ENCODE assay signal across 9 cellular contexts in the genomic region with DNA sequence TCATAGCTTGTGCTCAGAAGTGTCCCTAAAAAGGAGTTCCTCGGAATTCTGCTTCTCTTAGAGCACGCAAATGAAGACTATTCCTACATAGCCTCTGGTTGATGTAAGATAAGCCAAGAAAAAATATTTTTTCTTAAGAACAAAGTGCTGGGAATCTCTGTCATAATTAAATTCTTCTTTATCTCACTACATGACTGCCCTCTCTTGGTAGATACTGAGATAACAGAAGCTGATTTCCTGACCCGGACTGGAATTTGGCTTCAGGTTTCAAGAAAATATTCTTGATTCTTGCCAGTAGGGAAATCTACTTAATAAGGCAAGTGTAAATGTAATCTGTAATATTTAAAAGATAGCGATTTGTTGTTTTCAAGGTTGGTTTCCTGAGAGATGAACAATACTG. TPM values are rescaled to one million over a fixed set of nuclear protein-coding genes. Genes with fewer than 3 reads are reported as not detected.
DNase-seq lines count a peak whose midpoint lies in the region; ATAC-seq and TF ChIP-seq lines count a peak whose summit lies in the region.
"Had no signal": no experiment of that assay in that cellular context is flagged by ENCODE, and none has a peak within 500 bp of the region (broad histone marks: within the 10 kb centered on the region; RNA-seq: fewer than 3 reads in every experiment).

No MANE protein-coding gene starts in this region.

- H2BK5ac ChIP-seq in mesenchymal stem cell (ENCODE audit: low read depth, low read length, poor library complexity, severe bottlenecking): no peak overlapping the region

- no peak overlapping the region for H2AK5ac ChIP-seq in mesenchymal stem cell (ENCODE audit: low read length, severe bottlenecking)

- H3K4me1 ChIP-seq in breast epithelium: no peaks in the 10 kb centered on the region
- H3K4me1 ChIP-seq in mesenchymal stem cell (ENCODE audit: control insufficient read depth, insufficient read depth, low read depth, low read length): no peaks in the 10 kb centered on the region
- H3K4me1 ChIP-seq: SJSA1 had no signal

- H3K36me3 ChIP-seq in breast epithelium: no peaks in the 10 kb centered on the region
- H3K36me3 ChIP-seq in mesenchymal stem cell (ENCODE audit: control insufficient read depth in 1 of 2, insufficient read depth in 2 of 2, low read depth in 1 of 2, low read length in 2 of 2): no peaks in the 10 kb centered on the region
- H3K36me3 ChIP-seq: SJSA1 had no signal

- no peak overlapping the region for H3K4me3 ChIP-seq in breast epithelium
- H3K4me3 ChIP-seq in mesenchymal stem cell (ENCODE audit: insufficient read depth in 1 of 2, low read depth in 1 of 2, low read length in 2 of 2): no peak overlapping the region
- H3K4me3 ChIP-seq: SJSA1 had no signal

- H3K27ac ChIP-seq in breast epithelium (no peak overlapping the region), mesenchymal stem cell (ENCODE audit: low read length, poor library complexity, severe bottlenecking) (no peak overlapping the region)
- H3K27ac ChIP-seq: SJSA1 had no signal

- H4K91ac ChIP-seq in mesenchymal stem cell (ENCODE audit: low read length): no peak overlapping the region

- no peak overlapping the region for H2BK15ac ChIP-seq in mesenchymal stem cell (ENCODE audit: low read depth, poor library complexity, severe bottlenecking)

- DNase-seq in EH (ENCODE audit: low read depth) (peak; percentile 30), breast epithelium (ENCODE audit: low spot score in 2 of 2) (no peak), mesenchymal stem cell (peak; percentile 15)
- DNase-seq in stimulated activated CD4-positive, alpha-beta T cell treated with anti-CD3 and anti-CD28 coated beads, Interleukin-15, amount 100 ng/mL, for 24 hours: no peak
- no peak for DNase-seq in stimulated activated CD8-positive, alpha-beta memory T cell treated with anti-CD3 and anti-CD28 coated beads, Interleukin-4, amount 100 ng/mL, for 48 hours

- H3K79me1 ChIP-seq in mesenchymal stem cell (replicated peaks; ENCODE audit: low read length, poor library complexity, severe bottlenecking): no peaks in the 10 kb centered on the region

- TF ChIP-seq POLR2A in breast epithelium (IDR thresholded peaks at IDR 0.05): no peak

- H3K18ac ChIP-seq in mesenchymal stem cell (ENCODE audit: low read depth in 1 of 2, low read length in 2 of 2): no peak overlapping the region

- no peaks in the 10 kb centered on the region for H3K27me3 ChIP-seq in breast epithelium
- H3K27me3 ChIP-seq in mesenchymal stem cell (ENCODE audit: control insufficient read depth in 1 of 2, insufficient read depth in 1 of 2, low read length in 2 of 2): no peaks in the 10 kb centered on the region
- H3K27me3 ChIP-seq: SJSA1 had no signal

- no peak overlapping the region for H2BK12ac ChIP-seq in mesenchymal stem cell (ENCODE audit: low read length in 2 of 2)

- H3K4ac ChIP-seq in mesenchymal stem cell (ENCODE audit: low read depth in 1 of 2, low read length in 2 of 2): no peak overlapping the region

- no peak overlapping the region for H3K4me2 ChIP-seq in mesenchymal stem cell (ENCODE audit: low read length, poor library complexity, severe bottlenecking)

- H4K8ac ChIP-seq in mesenchymal stem cell (ENCODE audit: low read length): no peak overlapping the region

- H2AFZ ChIP-seq in mesenchymal stem cell (ENCODE audit: low read depth, low read length): no peak overlapping the region

- intact Hi-C loops in breast epithelium (cut with DNase I; ENCODE audit: low total_unique reads): no loop called here

- H3K9ac ChIP-seq in mesenchymal stem cell (ENCODE audit: low read length): peak overlapping the region; percentile 56

- H3K9me3 ChIP-seq in breast epithelium (no peaks in the 10 kb centered on the region), mesenchymal stem cell (ENCODE audit: control insufficient read depth, low read length) (no peaks in the 10 kb centered on the region)
- H3K9me3 ChIP-seq: SJSA1 had no signal

- H3K14ac ChIP-seq in mesenchymal stem cell (ENCODE audit: low read length in 2 of 2): no peak overlapping the region

- ATAC-seq in HG03095 (IDR thresholded peaks at IDR 0.05; ENCODE audit: unreplicated experiment): no peak
- ATAC-seq in HG02840 (IDR thresholded peaks at IDR 0.05; ENCODE audit: low FRiP score, unreplicated experiment): no peak

- TF ChIP-seq CTCF in LNCAP (IDR thresholded peaks at IDR 0.05): peak; percentile 79
- TF ChIP-seq CTCF in breast epithelium (IDR thresholded peaks at IDR 0.05): peak in 2 of 3 donors; percentile 39 to 51

- no peak overlapping the region for H2BK120ac ChIP-seq in mesenchymal stem cell (ENCODE audit: low read depth, low read length)

- H3K23ac ChIP-seq in mesenchymal stem cell (ENCODE audit: low read length in 2 of 2): no peak overlapping the region

- WGBS in mesenchymal stem cell: 11% methylated on average over 2 of the region's 4 CpGs

RNA-seq across cellular contexts. Expression of a gene that starts 31.3 kb away (rescaled TPM):
- 10 to 100 TPM; 35.1 to 58.7 (median 46.7) TPM for total RNA-seq in breast epithelium
- polyA plus RNA-seq in mesenchymal stem cell (2013, experiment 1 of 2): 7.5 TPM
- 8.5 TPM for polyA plus RNA-seq in mesenchymal stem cell (2013, experiment 2 of 2)

Comparison
In these comparisons a context has a peak if more than half of its experiments do, and no peak if none do; other contexts are left out.
1. DNase-seq: peak in EH (single experiment) and mesenchymal stem cell (single experiment); none in breast epithelium (0 of 2), stimulated activated CD4-positive, alpha-beta T cell treated with anti-CD3 and anti-CD28 coated beads, Interleukin-15, amount 100 ng/mL, for 24 hours (single experiment) and stimulated activated CD8-positive, alpha-beta memory T cell treated with anti-CD3 and anti-CD28 coated beads, Interleukin-4, amount 100 ng/mL, for 48 hours (single experiment).